2 cellular contexts compared by ENCODE assay signal in genomic region chr4:75723117-75723801, GRCh38.
A peak's percentile ranks its signal among the peaks of the same experiment; 100 is the strongest.
TF ChIP-seq lines count a peak whose summit lies in the region.

No MANE protein-coding gene starts in this region.

TF ChIP-seq in K562, 482 proteins besides CTCF, POLR2A, EP300 and RAD21 (continued from another document):
- TF ChIP-seq, protein P1, sequence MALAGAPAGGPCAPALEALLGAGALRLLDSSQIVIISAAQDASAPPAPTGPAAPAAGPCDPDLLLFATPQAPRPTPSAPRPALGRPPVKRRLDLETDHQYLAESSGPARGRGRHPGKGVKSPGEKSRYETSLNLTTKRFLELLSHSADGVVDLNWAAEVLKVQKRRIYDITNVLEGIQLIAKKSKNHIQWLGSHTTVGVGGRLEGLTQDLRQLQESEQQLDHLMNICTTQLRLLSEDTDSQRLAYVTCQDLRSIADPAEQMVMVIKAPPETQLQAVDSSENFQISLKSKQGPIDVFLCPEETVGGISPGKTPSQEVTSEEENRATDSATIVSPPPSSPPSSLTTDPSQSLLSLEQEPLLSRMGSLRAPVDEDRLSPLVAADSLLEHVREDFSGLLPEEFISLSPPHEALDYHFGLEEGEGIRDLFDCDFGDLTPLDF (CRISPR knock-in tag; IDR thresholded peaks at IDR 0.05), result peak; percentile 17; the same call in 1 of the 2 replicates

TF ChIP-seq in HepG2, 621 proteins besides CTCF, POLR2A, EP300 and RAD21 (continued from another document and continues in another):
- TF ChIP-seq TERF1 (CRISPR knock-in tag; IDR thresholded peaks at IDR 0.05) (no peak), ZNF138 (CRISPR knock-in tag; IDR thresholded peaks at IDR 0.05; ENCODE audit: low read depth) (no peak), FOXA3 (CRISPR knock-in tag; IDR thresholded peaks at IDR 0.05) (peak; percentile 31; the same call in 1 of the 2 replicates), CENPX (CRISPR knock-in tag; IDR thresholded peaks at IDR 0.05) (no peak), ZNF460 (CRISPR knock-in tag; IDR thresholded peaks at IDR 0.05; ENCODE audit: borderline replicate concordance) (no peak), TBX3 (IDR thresholded peaks at IDR 0.05; ENCODE audit: borderline replicate concordance) (no peak), SRY (CRISPR knock-in tag; IDR thresholded peaks at IDR 0.05) (no peak), ZMYM4 (CRISPR knock-in tag; IDR thresholded peaks at IDR 0.05) (no peak), ZNF720 (CRISPR knock-in tag; IDR thresholded peaks at IDR 0.05) (no peak), RARA (CRISPR knock-in tag; IDR thresholded peaks at IDR 0.05) (no peak), POGZ (CRISPR knock-in tag; IDR thresholded peaks at IDR 0.05) (no peak), MEF2D (CRISPR knock-in tag; IDR thresholded peaks at IDR 0.05) (peak; percentile 93), TFDP1 (CRISPR knock-in tag; IDR thresholded peaks at IDR 0.05; ENCODE audit: borderline replicate concordance) (no peak), CBX1 (IDR thresholded peaks at IDR 0.05; ENCODE audit: low read depth) (no peak), ZSCAN9 (CRISPR knock-in tag; IDR thresholded peaks at IDR 0.05; ENCODE audit: borderline replicate concordance) (no peak), HNRNPH1 (optimal IDR thresholded peaks at IDR 0.05; ENCODE audit: low read depth, low read length) (no peak), NFYB (CRISPR knock-in tag; IDR thresholded peaks at IDR 0.05) (no peak), CBX5 (CRISPR knock-in tag; IDR thresholded peaks at IDR 0.05; ENCODE audit: borderline replicate concordance) (no peak), ZKSCAN1 (IDR thresholded peaks at IDR 0.05; ENCODE audit: low read length) (no peak), SRF (IDR thresholded peaks at IDR 0.05; ENCODE audit: low read depth, low read length) (no peak), ZNF883 (CRISPR knock-in tag; IDR thresholded peaks at IDR 0.05; ENCODE audit: not compliant biosample characterization) (no peak), RAD51 (IDR thresholded peaks at IDR 0.05; ENCODE audit: borderline replicate concordance) (no peak), ZNF83 (CRISPR knock-in tag; IDR thresholded peaks at IDR 0.05; ENCODE audit: borderline replicate concordance) (no peak), TARDBP (CRISPR knock-in tag; IDR thresholded peaks at IDR 0.05) (no peak), CEBPG (CRISPR knock-in tag; IDR thresholded peaks at IDR 0.05) (0 out of 2 replicates have a peak, but pooled peaks have one; percentile 46), ZNF30 (CRISPR knock-in tag; IDR thresholded peaks at IDR 0.05) (no peak), JUNB (CRISPR knock-in tag; IDR thresholded peaks at IDR 0.05; ENCODE audit: borderline replicate concordance) (no peak), SNAPC4 (CRISPR knock-in tag; IDR thresholded peaks at IDR 0.05) (no peak), KLF15 (CRISPR knock-in tag; IDR thresholded peaks at IDR 0.05; ENCODE audit: borderline replicate concordance) (no peak), NFRKB (IDR thresholded peaks at IDR 0.05) (no peak), ZNF670 (CRISPR knock-in tag; IDR thresholded peaks at IDR 0.05; ENCODE audit: borderline replicate concordance) (no peak), ZSCAN25 (CRISPR knock-in tag; IDR thresholded peaks at IDR 0.05) (no peak), GZF1 (CRISPR knock-in tag; IDR thresholded peaks at IDR 0.05) (no peak), HNRNPL (IDR thresholded peaks at IDR 0.05; ENCODE audit: low read depth, low read length) (no peak), ZNF546 (CRISPR knock-in tag; conservative IDR thresholded peaks at IDR 0.05) (no peak), MIXL1 (CRISPR knock-in tag; IDR thresholded peaks at IDR 0.05) (peak; percentile 47; the same call in 1 of the 2 replicates), AKAP8 (CRISPR knock-in tag; IDR thresholded peaks at IDR 0.05) (no peak), RNF2 (conservative IDR thresholded peaks at IDR 0.05; ENCODE audit: low read depth) (no peak), ZNF552 (CRISPR knock-in tag; IDR thresholded peaks at IDR 0.05; ENCODE audit: borderline replicate concordance) (no peak)
- TF ChIP-seq, protein P2, sequence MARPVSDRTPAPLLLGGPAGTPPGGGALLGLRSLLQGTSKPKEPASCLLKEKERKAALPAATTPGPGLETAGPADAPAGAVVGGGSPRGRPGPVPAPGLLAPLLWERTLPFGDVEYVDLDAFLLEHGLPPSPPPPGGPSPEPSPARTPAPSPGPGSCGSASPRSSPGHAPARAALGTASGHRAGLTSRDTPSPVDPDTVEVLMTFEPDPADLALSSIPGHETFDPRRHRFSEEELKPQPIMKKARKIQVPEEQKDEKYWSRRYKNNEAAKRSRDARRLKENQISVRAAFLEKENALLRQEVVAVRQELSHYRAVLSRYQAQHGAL (CRISPR knock-in tag; IDR thresholded peaks at IDR 0.05; ENCODE audit: not compliant biosample characterization), result no peak
- TF ChIP-seq, protein P3, sequence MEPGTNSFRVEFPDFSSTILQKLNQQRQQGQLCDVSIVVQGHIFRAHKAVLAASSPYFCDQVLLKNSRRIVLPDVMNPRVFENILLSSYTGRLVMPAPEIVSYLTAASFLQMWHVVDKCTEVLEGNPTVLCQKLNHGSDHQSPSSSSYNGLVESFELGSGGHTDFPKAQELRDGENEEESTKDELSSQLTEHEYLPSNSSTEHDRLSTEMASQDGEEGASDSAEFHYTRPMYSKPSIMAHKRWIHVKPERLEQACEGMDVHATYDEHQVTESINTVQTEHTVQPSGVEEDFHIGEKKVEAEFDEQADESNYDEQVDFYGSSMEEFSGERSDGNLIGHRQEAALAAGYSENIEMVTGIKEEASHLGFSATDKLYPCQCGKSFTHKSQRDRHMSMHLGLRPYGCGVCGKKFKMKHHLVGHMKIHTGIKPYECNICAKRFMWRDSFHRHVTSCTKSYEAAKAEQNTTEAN (CRISPR knock-in tag; conservative IDR thresholded peaks at IDR 0.05), result no peak
- TF ChIP-seq, protein P4, sequence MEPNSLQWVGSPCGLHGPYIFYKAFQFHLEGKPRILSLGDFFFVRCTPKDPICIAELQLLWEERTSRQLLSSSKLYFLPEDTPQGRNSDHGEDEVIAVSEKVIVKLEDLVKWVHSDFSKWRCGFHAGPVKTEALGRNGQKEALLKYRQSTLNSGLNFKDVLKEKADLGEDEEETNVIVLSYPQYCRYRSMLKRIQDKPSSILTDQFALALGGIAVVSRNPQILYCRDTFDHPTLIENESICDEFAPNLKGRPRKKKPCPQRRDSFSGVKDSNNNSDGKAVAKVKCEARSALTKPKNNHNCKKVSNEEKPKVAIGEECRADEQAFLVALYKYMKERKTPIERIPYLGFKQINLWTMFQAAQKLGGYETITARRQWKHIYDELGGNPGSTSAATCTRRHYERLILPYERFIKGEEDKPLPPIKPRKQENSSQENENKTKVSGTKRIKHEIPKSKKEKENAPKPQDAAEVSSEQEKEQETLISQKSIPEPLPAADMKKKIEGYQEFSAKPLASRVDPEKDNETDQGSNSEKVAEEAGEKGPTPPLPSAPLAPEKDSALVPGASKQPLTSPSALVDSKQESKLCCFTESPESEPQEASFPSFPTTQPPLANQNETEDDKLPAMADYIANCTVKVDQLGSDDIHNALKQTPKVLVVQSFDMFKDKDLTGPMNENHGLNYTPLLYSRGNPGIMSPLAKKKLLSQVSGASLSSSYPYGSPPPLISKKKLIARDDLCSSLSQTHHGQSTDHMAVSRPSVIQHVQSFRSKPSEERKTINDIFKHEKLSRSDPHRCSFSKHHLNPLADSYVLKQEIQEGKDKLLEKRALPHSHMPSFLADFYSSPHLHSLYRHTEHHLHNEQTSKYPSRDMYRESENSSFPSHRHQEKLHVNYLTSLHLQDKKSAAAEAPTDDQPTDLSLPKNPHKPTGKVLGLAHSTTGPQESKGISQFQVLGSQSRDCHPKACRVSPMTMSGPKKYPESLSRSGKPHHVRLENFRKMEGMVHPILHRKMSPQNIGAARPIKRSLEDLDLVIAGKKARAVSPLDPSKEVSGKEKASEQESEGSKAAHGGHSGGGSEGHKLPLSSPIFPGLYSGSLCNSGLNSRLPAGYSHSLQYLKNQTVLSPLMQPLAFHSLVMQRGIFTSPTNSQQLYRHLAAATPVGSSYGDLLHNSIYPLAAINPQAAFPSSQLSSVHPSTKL (CRISPR knock-in tag; IDR thresholded peaks at IDR 0.05), result no peak; the same call in 1 of the 2 replicates
- TF ChIP-seq, protein P5, sequence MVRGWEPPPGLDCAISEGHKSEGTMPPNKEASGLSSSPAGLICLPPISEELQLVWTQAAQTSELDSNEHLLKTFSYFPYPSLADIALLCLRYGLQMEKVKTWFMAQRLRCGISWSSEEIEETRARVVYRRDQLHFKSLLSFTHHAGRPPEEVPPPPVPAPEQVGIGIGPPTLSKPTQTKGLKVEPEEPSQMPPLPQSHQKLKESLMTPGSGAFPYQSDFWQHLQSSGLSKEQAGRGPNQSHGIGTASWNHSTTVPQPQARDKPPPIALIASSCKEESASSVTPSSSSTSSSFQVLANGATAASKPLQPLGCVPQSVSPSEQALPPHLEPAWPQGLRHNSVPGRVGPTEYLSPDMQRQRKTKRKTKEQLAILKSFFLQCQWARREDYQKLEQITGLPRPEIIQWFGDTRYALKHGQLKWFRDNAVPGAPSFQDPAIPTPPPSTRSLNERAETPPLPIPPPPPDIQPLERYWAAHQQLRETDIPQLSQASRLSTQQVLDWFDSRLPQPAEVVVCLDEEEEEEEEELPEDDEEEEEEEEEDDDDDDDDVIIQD (CRISPR knock-in tag; IDR thresholded peaks at IDR 0.05; ENCODE audit: low read depth), result 0 out of 2 replicates have a peak, but pooled peaks have one; percentile 15
- TF ChIP-seq, protein P6, sequence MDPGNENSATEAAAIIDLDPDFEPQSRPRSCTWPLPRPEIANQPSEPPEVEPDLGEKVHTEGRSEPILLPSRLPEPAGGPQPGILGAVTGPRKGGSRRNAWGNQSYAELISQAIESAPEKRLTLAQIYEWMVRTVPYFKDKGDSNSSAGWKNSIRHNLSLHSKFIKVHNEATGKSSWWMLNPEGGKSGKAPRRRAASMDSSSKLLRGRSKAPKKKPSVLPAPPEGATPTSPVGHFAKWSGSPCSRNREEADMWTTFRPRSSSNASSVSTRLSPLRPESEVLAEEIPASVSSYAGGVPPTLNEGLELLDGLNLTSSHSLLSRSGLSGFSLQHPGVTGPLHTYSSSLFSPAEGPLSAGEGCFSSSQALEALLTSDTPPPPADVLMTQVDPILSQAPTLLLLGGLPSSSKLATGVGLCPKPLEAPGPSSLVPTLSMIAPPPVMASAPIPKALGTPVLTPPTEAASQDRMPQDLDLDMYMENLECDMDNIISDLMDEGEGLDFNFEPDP (CRISPR knock-in tag; conservative IDR thresholded peaks at IDR 0.05), result 0 out of 2 replicates have a peak, but pooled peaks have one; percentile 42
